Comparison of ENCODE assay signal across 22 cellular contexts in genomic region chr22:50357222-50357621, GRCh38.
"Had no signal": no experiment of that assay in that cellular context is flagged by ENCODE, and none has a peak within 500 bp of the region (broad histone marks: within the 10 kb centered on the region; RNA-seq: fewer than 3 reads in every experiment).

No MANE protein-coding gene starts in this region.

- ATAC-seq: body of pancreas, left lobe of liver, right cardiac atrium had no signal

- DNase-seq: activated CD4-positive, alpha-beta memory T cell treated with anti-CD3 and anti-CD28 coated beads, Interleukin-2, amount 10 ng/mL, durations not matched to agents 7 days and 5 days; activated CD4-positive, CD25-positive, alpha-beta regulatory T cell treated with anti-CD3 and anti-CD28 coated beads, Interleukin-2, amount 50 U/mL, for 72 hours; activated naive CD4-positive, alpha-beta T cell treated with anti-CD3 and anti-CD28 coated beads, Interleukin-2, amount 10 ng/mL, durations not matched to agents 7 days and 5 days; amygdala; body of pancreas; caudate nucleus; effector CD4-positive, alpha-beta T cell; esophagus squamous epithelium; occipital lobe; right cardiac atrium; stimulated activated CD4-positive, alpha-beta T cell treated with anti-CD3 and anti-CD28 coated beads, Interleukin-15, amount 100 ng/mL, for 24 hours; stimulated activated CD4-positive, alpha-beta T cell treated with anti-CD3 and anti-CD28 coated beads, Interleukin-4, amount 100 ng/mL, for 1 hour; stimulated activated naive CD4-positive, alpha-beta T cell treated with Interleukin-2 at 50 U/mL for 16 hours; SW 1271; T1000; upper lobe of left lung had no signal

- H3K27me3 Mint-ChIP-seq: activated CD4-positive, alpha-beta memory T cell treated with anti-CD3 and anti-CD28 coated beads, Interleukin-2, amount 10 ng/mL, durations not matched to agents 7 days and 5 days; activated naive CD4-positive, alpha-beta T cell treated with anti-CD3 and anti-CD28 coated beads, Interleukin-2, amount 10 ng/mL, durations not matched to agents 7 days and 5 days had no signal

- H3K9me3 Mint-ChIP-seq: activated CD4-positive, alpha-beta memory T cell treated with anti-CD3 and anti-CD28 coated beads, Interleukin-2, amount 10 ng/mL, durations not matched to agents 7 days and 5 days; activated naive CD4-positive, alpha-beta T cell treated with anti-CD3 and anti-CD28 coated beads, Interleukin-2, amount 10 ng/mL, durations not matched to agents 7 days and 5 days had no signal

- H3K4me3 Mint-ChIP-seq: activated CD4-positive, alpha-beta memory T cell treated with anti-CD3 and anti-CD28 coated beads, Interleukin-2, amount 10 ng/mL, durations not matched to agents 7 days and 5 days; activated naive CD4-positive, alpha-beta T cell treated with anti-CD3 and anti-CD28 coated beads, Interleukin-2, amount 10 ng/mL, durations not matched to agents 7 days and 5 days; nephron had no signal

- H3K27ac ChIP-seq: body of pancreas, coronary artery, esophagus squamous epithelium, hepatocyte, prostate gland, skin epidermis, upper lobe of left lung had no signal

- H3K4me1 Mint-ChIP-seq: nephron had no signal

- H3K27ac Mint-ChIP-seq: activated CD4-positive, alpha-beta memory T cell treated with anti-CD3 and anti-CD28 coated beads, Interleukin-2, amount 10 ng/mL, durations not matched to agents 7 days and 5 days; activated naive CD4-positive, alpha-beta T cell treated with anti-CD3 and anti-CD28 coated beads, Interleukin-2, amount 10 ng/mL, durations not matched to agents 7 days and 5 days had no signal
